8 cellular contexts compared by ENCODE assay signal in genomic region chr20:62121776-62122658, GRCh38. TPM values are rescaled to one million over a fixed set of nuclear protein-coding genes. Genes with fewer than 3 reads are reported as not detected.
DNase-seq lines count a peak whose midpoint lies in the region; ATAC-seq and TF ChIP-seq lines count a peak whose summit lies in the region.

Gene LSM14B, plus strand, starts transcription at chr20:62122475. Its CDS starts 192 bp downstream, at chr20:62122667.

- H3K9me3 ChIP-seq in KOPT-K1 (ENCODE audit: insufficient read depth, low read length, poor library complexity, severe bottlenecking) = no peaks in the 10 kb centered on the region
- H3K9me3 ChIP-seq in Peyer's patch = peaks cover 0 to 3% (median 0%) of the 10 kb centered on the region in 4 donors
- H3K9me3 ChIP-seq in muscle layer of duodenum (ENCODE audit: control insufficient read depth in 1 of 2, low read length in 2 of 2) = no peaks in the 10 kb centered on the region

- H3K4me3 ChIP-seq in Peyer's patch (peak within 1 kb of the TSS; percentile 69 to 99 (median 95)), muscle layer of duodenum (ENCODE audit: low read depth in 1 of 2, low read length in 2 of 2) (peak within 1 kb of the TSS; percentile 55 to 85)

- peak in 1 of 2 donors; percentile 30 for TF ChIP-seq POLR2A in Peyer's patch (IDR thresholded peaks at IDR 0.05)

- H3K27me3 ChIP-seq in Peyer's patch (no peaks in the 10 kb centered on the region), muscle layer of duodenum (ENCODE audit: low read depth, low read length) (peaks cover 6% of the 10 kb centered on the region)

- peak in 1 of 6 experiments; percentile 10 for TF ChIP-seq CTCF in Peyer's patch (IDR thresholded peaks at IDR 0.05)

- DNase-seq in DMS79 (lab: John Stamatoyannopoulos, UW) = peak; percentile 78
- DNase-seq in Peyer's patch = peak; percentile 93 to 99 (median 98)
- peak; percentile 95 to 98 for DNase-seq in activated T-cell treated with anti-CD3 and anti-CD28 coated beads, Interleukin-2, amount 50 U/mL, for 48 hours
- peak; percentile 93 for DNase-seq in stimulated activated CD8-positive, alpha-beta memory T cell treated with anti-CD3 and anti-CD28 coated beads, Interleukin-7, amount 100 ng/mL, for 24 hours (ENCODE audit: low read depth)

- H3K36me3 ChIP-seq in KOPT-K1 (ENCODE audit: insufficient read depth, low read length) = peaks cover 36% of the 10 kb centered on the region
- H3K36me3 ChIP-seq in Peyer's patch = peaks cover 0 to 26% (median 0%) of the 10 kb centered on the region in 3 donors
- H3K36me3 ChIP-seq in muscle layer of duodenum (ENCODE audit: control insufficient read depth in 1 of 2, insufficient read depth in 2 of 2, low read length in 2 of 2) = peaks cover 16 to 20% of the 10 kb centered on the region in 2 donors

- peak within 1 kb of the TSS; percentile 93 for H3K27ac ChIP-seq in KOPT-K1 (ENCODE audit: low read depth, low read length, poor library complexity, severe bottlenecking)
- peak within 1 kb of the TSS; percentile 94 to 98 (median 96) for H3K27ac ChIP-seq in Peyer's patch
- H3K27ac ChIP-seq in muscle layer of duodenum (ENCODE audit: low read length) = peak within 1 kb of the TSS; percentile 86

- H3K4me1 ChIP-seq in Peyer's patch (peaks cover 3 to 21% (median 10%) of the 10 kb centered on the region in 4 donors), muscle layer of duodenum (ENCODE audit: control insufficient read depth in 1 of 2, insufficient read depth in 2 of 2, low read length in 2 of 2) (peaks cover 9 to 18% of the 10 kb centered on the region in 2 donors)

- ATAC-seq in GM21786 (IDR thresholded peaks at IDR 0.05; ENCODE audit: unreplicated experiment) (peak; percentile 74), esophagus mucosa (peak; percentile 95)

RNA-seq across cellular contexts. Expression of gene LSM14B, which starts in this region (rescaled TPM):
- total RNA-seq in Peyer's patch (10 to 100 TPM; 27.1 to 35.5 (median 33.3) TPM), esophagus mucosa (28.7 TPM)

Comparison
In these comparisons a context has a peak if more than half of its experiments do, and no peak if none do; other contexts are left out.
1. Peak in every context shown above with its lines: DNase-seq, ATAC-seq, H3K4me3 ChIP-seq and H3K27ac ChIP-seq.